In genomic region chr10:64952042-64952441, GRCh38 we compare ENCODE assay signal across 35 cellular contexts.
"Had no signal": no experiment of that assay in that cellular context is flagged by ENCODE, and none has a peak within 500 bp of the region (broad histone marks: within the 10 kb centered on the region; RNA-seq: fewer than 3 reads in every experiment).

No MANE protein-coding gene starts in this region.

- DNase-seq: activated CD4-positive, alpha-beta memory T cell treated with anti-CD3 and anti-CD28 coated beads, Interleukin-2, amount 10 ng/mL, durations not matched to agents 7 days and 5 days; activated CD4-positive, alpha-beta T cell treated with anti-CD3 and anti-CD28 coated beads for 1 hour; activated CD4-positive, alpha-beta T cell treated with anti-CD3 and anti-CD28 coated beads for 36 hours; activated CD4-positive, alpha-beta T cell treated with anti-CD3 and anti-CD28 coated beads for 48 hours; activated CD4-positive, alpha-beta T cell treated with anti-CD3 and anti-CD28 coated beads, Interleukin-2, amount 10 ng/mL, durations not matched to agents 7 days and 5 days; activated CD4-positive, alpha-beta T cell treated with anti-CD3 and anti-CD28 coated beads, Interleukin-2, amount 50 U/mL, for 48 hours; activated CD4-positive, CD25-positive, alpha-beta regulatory T cell; activated CD8-positive, alpha-beta memory T cell treated with anti-CD3 and anti-CD28 coated beads for 24 hours; activated CD8-positive, alpha-beta memory T cell treated with anti-CD3 and anti-CD28 coated beads, Interleukin-2, amount 10 ng/mL, durations not matched to agents 7 days and 5 days; activated CD8-positive, alpha-beta memory T cell treated with anti-CD3 and anti-CD28 coated beads, Interleukin-2, amount 50 U/mL, for 48 hours; activated CD8-positive, alpha-beta T cell treated with anti-CD3 and anti-CD28 coated beads, Interleukin-2, amount 10 ng/mL, durations not matched to agents 7 days and 5 days; activated effector memory CD4-positive, alpha-beta T cell treated with Interleukin-2 at 50 U/mL for 16 hours; activated gamma-delta T cell; activated naive CD4-positive, alpha-beta T cell treated with anti-CD3 and anti-CD28 coated beads, Interleukin-2, amount 10 ng/mL, durations not matched to agents 7 days and 5 days; activated naive CD4-positive, alpha-beta T cell treated with Interleukin-2 at 50 U/mL for 16 hours; activated naive CD8-positive, alpha-beta T cell treated with anti-CD3 and anti-CD28 coated beads, Interleukin-2, amount 10 ng/mL, durations not matched to agents 7 days and 5 days; activated naive CD8-positive, alpha-beta T cell treated with anti-CD3 and anti-CD28 coated beads, Interleukin-2, amount 50 U/mL, for 24 hours; activated T-cell treated with anti-CD3 and anti-CD28 coated beads, Interleukin-2, amount 50 U/mL, for 24 hours; activated T-cell treated with anti-CD3 and anti-CD28 coated beads, Interleukin-2, amount 50 U/mL, for 48 hours; amygdala; anterior cingulate cortex; central memory CD4-positive, alpha-beta T cell; T-helper 1 cell; T-helper 2 cell; T-helper 9 cell; WERI-Rb-1 had no signal

- H3K27ac Mint-ChIP-seq: activated CD4-positive, alpha-beta memory T cell treated with anti-CD3 and anti-CD28 coated beads, Interleukin-2, amount 10 ng/mL, durations not matched to agents 7 days and 5 days; activated CD4-positive, alpha-beta T cell treated with anti-CD3 and anti-CD28 coated beads for 36 hours; activated CD4-positive, alpha-beta T cell treated with anti-CD3 and anti-CD28 coated beads, Interleukin-2, amount 10 ng/mL, durations not matched to agents 7 days and 5 days; activated CD8-positive, alpha-beta memory T cell treated with anti-CD3 and anti-CD28 coated beads, Interleukin-2, amount 10 ng/mL, durations not matched to agents 7 days and 5 days; activated CD8-positive, alpha-beta T cell treated with anti-CD3 and anti-CD28 coated beads, Interleukin-2, amount 10 ng/mL, durations not matched to agents 7 days and 5 days; activated naive CD4-positive, alpha-beta T cell treated with anti-CD3 and anti-CD28 coated beads, Interleukin-2, amount 10 ng/mL, durations not matched to agents 7 days and 5 days; activated naive CD4-positive, alpha-beta T cell treated with anti-CD3 and anti-CD28 coated beads, Interleukin-2, amount 50 U/mL, for 24 hours; activated naive CD8-positive, alpha-beta T cell; activated naive CD8-positive, alpha-beta T cell treated with anti-CD3 and anti-CD28 coated beads, Interleukin-2, amount 10 ng/mL, durations not matched to agents 7 days and 5 days; activated naive CD8-positive, alpha-beta T cell treated with anti-CD3 and anti-CD28 coated beads, Interleukin-2, amount 50 U/mL, for 24 hours; activated T-cell treated with anti-CD3 and anti-CD28 coated beads, Interleukin-2, amount 50 U/mL, for 24 hours; activated T-helper 2 cell treated with anti-CD3 and anti-CD28 coated beads, Interferon-gamma antibody, Interleukin-2, Interleukin-4, amounts not matched to agents 10 μg/mL and 5 μg/mL and 100 μg/mL, durations not matched to agents 14 hours and 24 hours and 36 hours; brain; T-helper 1 cell treated with Interleukin-12 subunit alpha and Interleukin-12 subunit beta and Interleukin-4 antibody, amounts not matched to agents 30 μg/mL and 1 μg/mL, for 36 hours; T-helper 2 cell treated with Interferon-gamma antibody and Interleukin-4, amounts not matched to agents 5 μg/mL and 100 μg/mL, for 36 hours; WTC11 had no signal

- H3K4me3 Mint-ChIP-seq: activated CD4-positive, alpha-beta memory T cell treated with anti-CD3 and anti-CD28 coated beads, Interleukin-2, amount 10 ng/mL, durations not matched to agents 7 days and 5 days; activated CD4-positive, alpha-beta T cell treated with anti-CD3 and anti-CD28 coated beads for 36 hours; activated CD4-positive, alpha-beta T cell treated with anti-CD3 and anti-CD28 coated beads, Interleukin-2, amount 10 ng/mL, durations not matched to agents 7 days and 5 days; activated CD8-positive, alpha-beta memory T cell treated with anti-CD3 and anti-CD28 coated beads, Interleukin-2, amount 10 ng/mL, durations not matched to agents 7 days and 5 days; activated CD8-positive, alpha-beta T cell treated with anti-CD3 and anti-CD28 coated beads, Interleukin-2, amount 10 ng/mL, durations not matched to agents 7 days and 5 days; activated naive CD4-positive, alpha-beta T cell treated with anti-CD3 and anti-CD28 coated beads, Interleukin-2, amount 10 ng/mL, durations not matched to agents 7 days and 5 days; activated naive CD4-positive, alpha-beta T cell treated with anti-CD3 and anti-CD28 coated beads, Interleukin-2, amount 50 U/mL, for 24 hours; activated naive CD8-positive, alpha-beta T cell; activated naive CD8-positive, alpha-beta T cell treated with anti-CD3 and anti-CD28 coated beads, Interleukin-2, amount 10 ng/mL, durations not matched to agents 7 days and 5 days; activated naive CD8-positive, alpha-beta T cell treated with anti-CD3 and anti-CD28 coated beads, Interleukin-2, amount 50 U/mL, for 24 hours; activated T-cell treated with anti-CD3 and anti-CD28 coated beads, Interleukin-2, amount 50 U/mL, for 24 hours; brain; T-helper 1 cell treated with Interleukin-12 subunit alpha and Interleukin-12 subunit beta and Interleukin-4 antibody, amounts not matched to agents 30 μg/mL and 1 μg/mL, for 36 hours; T-helper 2 cell treated with Interferon-gamma antibody and Interleukin-4, amounts not matched to agents 5 μg/mL and 100 μg/mL, for 36 hours; WTC11 had no signal

- H3K9me3 Mint-ChIP-seq: activated CD4-positive, alpha-beta T cell treated with anti-CD3 and anti-CD28 coated beads, Interleukin-2, amount 10 ng/mL, durations not matched to agents 7 days and 5 days had no signal

- H3K4me3 ChIP-seq: ascending aorta had no signal

- H3K27ac ChIP-seq: ascending aorta, WERI-Rb-1 had no signal

- H3K4me1 ChIP-seq: ascending aorta had no signal

- ATAC-seq: activated CD4-positive, alpha-beta T cell treated with anti-CD3 and anti-CD28 coated beads for 36 hours; activated CD4-positive, CD25-positive, alpha-beta regulatory T cell treated with anti-CD3 and anti-CD28 coated beads, Interleukin-2, amount 50 U/mL, for 24 hours; activated CD8-positive, alpha-beta memory T cell treated with anti-CD3 and anti-CD28 coated beads, Interleukin-2, amount 10 ng/mL, durations not matched to agents 7 days and 5 days; activated CD8-positive, alpha-beta T cell treated with anti-CD3 and anti-CD28 coated beads, Interleukin-2, amount 10 ng/mL, durations not matched to agents 7 days and 5 days; activated naive CD8-positive, alpha-beta T cell treated with anti-CD3 and anti-CD28 coated beads, Interleukin-2, amount 50 U/mL, for 24 hours; WTC11 had no signal

- H3K36me3 ChIP-seq: ascending aorta, WERI-Rb-1 had no signal

- H3K27me3 Mint-ChIP-seq: activated CD4-positive, alpha-beta memory T cell treated with anti-CD3 and anti-CD28 coated beads, Interleukin-2, amount 10 ng/mL, durations not matched to agents 7 days and 5 days; activated CD4-positive, alpha-beta T cell treated with anti-CD3 and anti-CD28 coated beads for 36 hours; activated CD4-positive, alpha-beta T cell treated with anti-CD3 and anti-CD28 coated beads, Interleukin-2, amount 10 ng/mL, durations not matched to agents 7 days and 5 days; activated CD8-positive, alpha-beta memory T cell treated with anti-CD3 and anti-CD28 coated beads, Interleukin-2, amount 10 ng/mL, durations not matched to agents 7 days and 5 days; activated naive CD4-positive, alpha-beta T cell treated with anti-CD3 and anti-CD28 coated beads, Interleukin-2, amount 10 ng/mL, durations not matched to agents 7 days and 5 days; activated naive CD4-positive, alpha-beta T cell treated with anti-CD3 and anti-CD28 coated beads, Interleukin-2, amount 50 U/mL, for 24 hours; activated naive CD8-positive, alpha-beta T cell; activated naive CD8-positive, alpha-beta T cell treated with anti-CD3 and anti-CD28 coated beads, Interleukin-2, amount 10 ng/mL, durations not matched to agents 7 days and 5 days; activated naive CD8-positive, alpha-beta T cell treated with anti-CD3 and anti-CD28 coated beads, Interleukin-2, amount 50 U/mL, for 24 hours; activated T-cell treated with anti-CD3 and anti-CD28 coated beads, Interleukin-2, amount 50 U/mL, for 24 hours had no signal

- H3K36me3 Mint-ChIP-seq: activated CD8-positive, alpha-beta memory T cell treated with anti-CD3 and anti-CD28 coated beads, Interleukin-2, amount 10 ng/mL, durations not matched to agents 7 days and 5 days; activated naive CD4-positive, alpha-beta T cell treated with anti-CD3 and anti-CD28 coated beads, Interleukin-2, amount 10 ng/mL, durations not matched to agents 7 days and 5 days; activated naive CD4-positive, alpha-beta T cell treated with anti-CD3 and anti-CD28 coated beads, Interleukin-2, amount 50 U/mL, for 24 hours; activated naive CD8-positive, alpha-beta T cell; activated naive CD8-positive, alpha-beta T cell treated with anti-CD3 and anti-CD28 coated beads, Interleukin-2, amount 10 ng/mL, durations not matched to agents 7 days and 5 days; brain had no signal

- H3K27me3 ChIP-seq: ascending aorta had no signal

- H3K4me1 Mint-ChIP-seq: activated CD4-positive, alpha-beta memory T cell treated with anti-CD3 and anti-CD28 coated beads, Interleukin-2, amount 10 ng/mL, durations not matched to agents 7 days and 5 days; activated CD4-positive, alpha-beta T cell treated with anti-CD3 and anti-CD28 coated beads for 36 hours; activated CD4-positive, alpha-beta T cell treated with anti-CD3 and anti-CD28 coated beads, Interleukin-2, amount 10 ng/mL, durations not matched to agents 7 days and 5 days; activated CD8-positive, alpha-beta memory T cell treated with anti-CD3 and anti-CD28 coated beads, Interleukin-2, amount 10 ng/mL, durations not matched to agents 7 days and 5 days; activated naive CD4-positive, alpha-beta T cell treated with anti-CD3 and anti-CD28 coated beads, Interleukin-2, amount 10 ng/mL, durations not matched to agents 7 days and 5 days; activated naive CD4-positive, alpha-beta T cell treated with anti-CD3 and anti-CD28 coated beads, Interleukin-2, amount 50 U/mL, for 24 hours; activated naive CD8-positive, alpha-beta T cell treated with anti-CD3 and anti-CD28 coated beads, Interleukin-2, amount 10 ng/mL, durations not matched to agents 7 days and 5 days; activated naive CD8-positive, alpha-beta T cell treated with anti-CD3 and anti-CD28 coated beads, Interleukin-2, amount 50 U/mL, for 24 hours; brain; WTC11 had no signal

- H3K9me3 ChIP-seq: ascending aorta had no signal
